Comparison of ENCODE assay signal across 16 cellular contexts in genomic region chr22:48908547-48908946, GRCh38.
"Had no signal": no experiment of that assay in that cellular context is flagged by ENCODE, and none has a peak within 500 bp of the region (broad histone marks: within the 10 kb centered on the region; RNA-seq: fewer than 3 reads in every experiment).

No MANE protein-coding gene starts in this region.

- H3K9me3 Mint-ChIP-seq: natural killer cell; stimulated activated naive B cell treated with anti-CD40 and anti-IgM and Interleukin-4, amounts not matched to agents 10 μg/mL and 1 μg/mL and 100 μg/mL, for 72 hours; stimulated activated naive CD8-positive, alpha-beta T cell treated with anti-CD3 and anti-CD28 coated beads, Interleukin-15, Interleukin-2, amounts not matched to agents 100 ng/mL and 50 ng/mL, for 24 hours had no signal

- H3K27ac Mint-ChIP-seq: immature natural killer cell; memory B cell; natural killer cell; stimulated activated naive B cell treated with anti-CD40 and anti-IgM and Interleukin-4, amounts not matched to agents 10 μg/mL and 1 μg/mL and 100 μg/mL, for 72 hours; stimulated activated naive CD8-positive, alpha-beta T cell treated with anti-CD3 and anti-CD28 coated beads, Interleukin-15, Interleukin-2, amounts not matched to agents 100 ng/mL and 50 ng/mL, for 24 hours had no signal

- H3K4me3 Mint-ChIP-seq: immature natural killer cell; memory B cell; natural killer cell; stimulated activated naive B cell treated with anti-CD40 and anti-IgM and Interleukin-4, amounts not matched to agents 10 μg/mL and 1 μg/mL and 100 μg/mL, for 72 hours; stimulated activated naive CD8-positive, alpha-beta T cell treated with anti-CD3 and anti-CD28 coated beads, Interleukin-15, Interleukin-2, amounts not matched to agents 100 ng/mL and 50 ng/mL, for 24 hours had no signal

- DNase-seq: cortex of kidney; effector CD4-positive, alpha-beta T cell; hypothalamus; immature natural killer cell; natural killer cell; occipital lobe; pancreas; stimulated activated CD4-positive, alpha-beta T cell treated with anti-CD3 and anti-CD28 coated beads, Interleukin-2, amount 100 ng/mL, for 48 hours; stimulated activated naive B cell treated with anti-CD40 and anti-IgM and Interleukin-4, amounts not matched to agents 10 μg/mL and 1 μg/mL and 100 μg/mL, for 72 hours had no signal

- H3K36me3 ChIP-seq: pancreas, right lobe of liver, thoracic aorta, tibial nerve had no signal

- H3K9me3 ChIP-seq: pancreas, right lobe of liver, thoracic aorta, tibial nerve had no signal

- H3K27me3 ChIP-seq: right lobe of liver, tibial nerve had no signal

- H3K4me1 ChIP-seq: pancreas, right lobe of liver, tibial nerve had no signal

- H3K4me1 Mint-ChIP-seq: memory B cell; stimulated activated naive B cell treated with anti-CD40 and anti-IgM and Interleukin-4, amounts not matched to agents 10 μg/mL and 1 μg/mL and 100 μg/mL, for 72 hours had no signal

- H3K36me3 Mint-ChIP-seq: immature natural killer cell; natural killer cell; stimulated activated naive B cell treated with anti-CD40 and anti-IgM and Interleukin-4, amounts not matched to agents 10 μg/mL and 1 μg/mL and 100 μg/mL, for 72 hours had no signal

- H3K27ac ChIP-seq: pancreas, right lobe of liver, thoracic aorta, tibial nerve had no signal

- H3K4me3 ChIP-seq: lung, pancreas, right lobe of liver, smooth muscle cell, thoracic aorta, tibial nerve had no signal

- ATAC-seq: natural killer cell; pancreas; right lobe of liver; stimulated activated naive B cell treated with anti-CD40 and anti-IgM and Interleukin-4, amounts not matched to agents 10 μg/mL and 1 μg/mL and 100 μg/mL, for 72 hours had no signal
